ENCODE assay signal across 8 cellular contexts in genomic region chr1:149842458-149843064, GRCh38. TPM values are rescaled to one million over a fixed set of nuclear protein-coding genes. Genes with fewer than 3 reads are reported as not detected.
DNase-seq lines count a peak whose midpoint lies in the region; ATAC-seq and TF ChIP-seq lines count a peak whose summit lies in the region.
"Not testable (repeated sequence)": the region's sequence is repeated elsewhere in the genome, so short reads cannot be mapped to it uniquely, and the experiment has no call there.

No MANE protein-coding gene starts in this region.

- peaks cover 41% of the 10 kb centered on the region for H3K36me3 Mint-ChIP-seq in Caco-2 (ENCODE audit: insufficient read depth, unreplicated experiment)

- H3K4me3 Mint-ChIP-seq in Caco-2 (ENCODE audit: unreplicated experiment) = not testable (repeated sequence)

- not testable (repeated sequence) for TF ChIP-seq CTCF in Caco-2 (IDR thresholded peaks at IDR 0.05; ENCODE audit: insufficient read depth in 1 of 2, low read depth in 1 of 2, low read length in 1 of 2, severe bottlenecking in 1 of 2, unreplicated experiment in 1 of 2)

- not testable (repeated sequence) for H3K36me3 ChIP-seq in Caco-2 (ENCODE audit: control insufficient read depth, insufficient read depth, low read length)

- H3K4me1 ChIP-seq in Caco-2 = peaks cover 27% of the 10 kb centered on the region

- CTCF ChIA-PET in Caco-2 (lab: Charles Lee) = not testable (repeated sequence)

- intact Hi-C loops in Caco-2 (cut with micrococcal nuclease; ENCODE audit: unreplicated experiment); Right ventricle myocardium superior (cut with DNase I); sciatic nerve (cut with DNase I): not testable (repeated sequence)

- ATAC-seq in GM19023 (IDR thresholded peaks at IDR 0.05; ENCODE audit: unreplicated experiment) (peak; percentile 59), GM21528 (IDR thresholded peaks at IDR 0.05; ENCODE audit: low FRiP score, unreplicated experiment) (peak; percentile 56), HG02938 (IDR thresholded peaks at IDR 0.05; ENCODE audit: unreplicated experiment) (peak; percentile 53), HG03439 (IDR thresholded peaks at IDR 0.05; ENCODE audit: unreplicated experiment) (peak; percentile 49), Right ventricle myocardium superior (ENCODE audit: poor library complexity) (peak; percentile 89), sciatic nerve (peak; percentile 92)
- peak; percentile 71 to 76 for ATAC-seq in activated CD4-positive, CD25-positive, alpha-beta regulatory T cell treated with anti-CD3 and anti-CD28 coated beads, Interleukin-2, amount 50 U/mL, for 24 hours

- H3K9me3 ChIP-seq in Caco-2 = not testable (repeated sequence)

- H3K9me3 Mint-ChIP-seq in Caco-2 (ENCODE audit: unreplicated experiment) = not testable (repeated sequence)

- POLR2A ChIA-PET in Caco-2 (lab: Charles Lee) = not testable (repeated sequence)

- H3K27ac Mint-ChIP-seq in Caco-2 (ENCODE audit: unreplicated experiment) = not testable (repeated sequence)

- not testable (repeated sequence) for H3K27me3 Mint-ChIP-seq in Caco-2 (ENCODE audit: insufficient read depth, unreplicated experiment)

- H3K4me3 ChIP-seq in Caco-2 (ENCODE audit: low read depth, low read length) = not testable (repeated sequence)

- not testable (repeated sequence) for DNase-seq in Caco-2; Right ventricle myocardium superior; sciatic nerve (ENCODE audit: low spot score)

- not testable (repeated sequence) for H3K27me3 ChIP-seq in Caco-2 (replicated peaks; ENCODE audit: control insufficient read depth, insufficient read depth, low read length)

- BruUV-seq in Caco-2 (replicated peaks; lab: Mats Ljungman, UMichigan) = TSS peak; percentile 62

- H3K4me1 Mint-ChIP-seq in Caco-2 (ENCODE audit: low read depth, unreplicated experiment) = peaks cover 17% of the 10 kb centered on the region

RNA-seq across cellular contexts. Expression of gene BOLA1, which starts 56.8 kb away (rescaled TPM):
- total RNA-seq in Caco-2 (2022) = 22.7 and 22.9 TPM in 2 replicates
- total RNA-seq in Right ventricle myocardium superior = 16.9 TPM
- total RNA-seq in sciatic nerve = 13.7 TPM
